In the genomic region with DNA sequence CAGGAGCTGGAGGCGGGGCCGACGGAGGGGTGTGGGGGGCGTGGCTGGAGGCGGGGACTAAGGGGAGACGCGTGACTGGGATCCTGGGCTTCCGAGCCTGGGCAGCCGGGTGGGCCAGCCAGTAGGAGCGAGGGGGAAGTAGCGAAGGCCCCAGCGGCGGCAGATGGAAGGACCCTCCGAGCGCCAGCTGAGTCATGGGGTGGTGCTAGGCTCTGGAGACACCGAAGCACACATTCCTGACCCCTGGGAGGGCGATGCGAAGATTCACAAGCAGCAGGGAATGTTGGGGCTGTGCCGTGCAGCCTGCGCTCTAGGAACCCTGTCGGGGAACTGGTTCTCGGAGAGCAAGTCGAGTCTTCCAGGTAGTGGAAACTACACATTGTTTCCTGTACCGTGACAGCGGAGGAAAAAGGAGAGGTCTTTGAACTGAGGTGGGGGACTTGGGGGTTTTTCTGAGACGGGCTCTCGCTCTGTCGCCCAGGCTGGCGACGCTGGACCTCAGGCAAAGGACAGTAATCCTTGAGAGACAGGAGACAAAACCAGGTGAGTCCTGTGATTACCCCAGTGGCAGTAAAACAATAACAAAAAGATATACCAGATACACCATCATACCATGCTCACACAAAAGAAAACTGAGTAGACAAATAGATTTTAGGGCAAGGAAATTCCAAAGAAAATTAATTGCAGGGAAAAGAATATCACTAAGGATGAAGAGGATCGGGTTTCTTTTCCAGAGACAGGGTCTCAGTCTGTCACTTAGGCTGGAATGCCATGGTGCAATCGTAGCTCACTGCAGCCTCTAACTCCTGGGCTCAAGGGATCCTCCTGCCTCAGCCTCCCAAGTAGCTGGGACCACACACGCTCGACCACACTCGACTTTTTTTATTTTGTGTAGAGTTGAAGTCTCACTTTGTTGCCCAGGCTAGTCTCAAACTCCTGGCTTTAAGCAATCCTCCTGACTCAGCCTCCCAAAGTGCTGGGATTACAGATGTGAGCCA, we compare ENCODE assay signal across 8 cellular contexts. TPM values are rescaled to one million over a fixed set of nuclear protein-coding genes. Genes with fewer than 3 reads are reported as not detected.
DNase-seq lines count a peak whose midpoint lies in the region; TF ChIP-seq lines count a peak whose summit lies in the region.

No MANE protein-coding gene starts in this region.

- H3K27ac Mint-ChIP-seq in MCF 10A (ENCODE audit: low read depth, unreplicated experiment), result peak overlapping the region; percentile 81

- BruUV-seq in MCF 10A (replicated peaks; lab: Mats Ljungman, UMichigan), result no TSS peak

- peak overlapping the region; percentile 85 for H3K4me3 ChIP-seq in MM.1S (ENCODE audit: low read length)
- H3K4me3 ChIP-seq in mononuclear cell (ENCODE audit: low read length), result peak overlapping the region; percentile 49

- H3K4me1 ChIP-seq in MM.1S (ENCODE audit: low read length) (no peaks in the 10 kb centered on the region), mononuclear cell (ENCODE audit: insufficient read depth, low read length) (peaks cover 39% of the 10 kb centered on the region)

- H3K4me3 Mint-ChIP-seq in MCF 10A (ENCODE audit: unreplicated experiment), result peak overlapping the region; percentile 85

- no peaks in the 10 kb centered on the region for H3K9me3 Mint-ChIP-seq in MCF 10A (ENCODE audit: unreplicated experiment)

- H3K27me3 Mint-ChIP-seq in MCF 10A (ENCODE audit: insufficient read depth, unreplicated experiment), result no peaks in the 10 kb centered on the region

- H3K27ac ChIP-seq in MM.1S (ENCODE audit: low read length), result no peak overlapping the region

- peak overlapping the region; percentile 98 for H2AFZ ChIP-seq in MM.1S (ENCODE audit: low read length)

- TF ChIP-seq CTCF in MM.1S (IDR thresholded peaks at IDR 0.05; ENCODE audit: low read length), result no peak
- TF ChIP-seq CTCF in MCF 10A (IDR thresholded peaks at IDR 0.05; ENCODE audit: unreplicated experiment), result no peak

- no peaks in the 10 kb centered on the region for H3K9me3 ChIP-seq in MM.1S (replicated peaks; ENCODE audit: insufficient read depth, low read length)
- H3K9me3 ChIP-seq in mononuclear cell (ENCODE audit: low read depth, low read length), result no peaks in the 10 kb centered on the region

- peaks cover 19% of the 10 kb centered on the region for H3K4me1 Mint-ChIP-seq in MCF 10A (ENCODE audit: insufficient read depth, unreplicated experiment)

- peak overlapping the region; percentile 65 for H3K9ac ChIP-seq in MM.1S (ENCODE audit: low read length)

- peaks cover 7% of the 10 kb centered on the region; the same call in 1 of the 2 replicates for H3F3A ChIP-seq in MM.1S (ENCODE audit: insufficient read depth, low read length)

- CTCF ChIA-PET in MCF 10A (lab: Yijun Ruan, JAX), result interaction anchor here (0.6 to 1.1 kb wide), 3 partner anchors 38 to 383 kb away, joined by 3 read pairs; no protein-coding TSS in a partner anchor

- peaks cover 37% of the 10 kb centered on the region for H3K79me2 ChIP-seq in MM.1S (ENCODE audit: low read length)

- DNase-seq in NCI-H526 treated with DMSO at 0.1 percent for 48 hours (lab: John Stamatoyannopoulos, UW), result peak; percentile 52
- DNase-seq in NCI-H526 (lab: John Stamatoyannopoulos, UW), result no peak
- DNase-seq in HCEC 1CT, result peak; percentile 97
- DNase-seq in MM.1S, result no peak
- DNase-seq in MCF 10A (ENCODE audit: unreplicated experiment), result no peak
- no peak for DNase-seq in NCI-H2081 (lab: John Stamatoyannopoulos, UW)
- DNase-seq in amniotic stem cell (lab: John Stamatoyannopoulos, UW), result no peak

- H4K20me1 ChIP-seq in MM.1S (ENCODE audit: insufficient read depth, low read length), result peaks cover 7% of the 10 kb centered on the region

- H3K4me2 ChIP-seq in MM.1S (ENCODE audit: low read depth, low read length), result peak overlapping the region; percentile 89

- POLR2A ChIA-PET in MCF 10A (lab: Yijun Ruan, JAX), result interaction anchor here (0.5 to 2.7 kb wide), 46 partner anchors 10 to 613 kb away, joined by 3 to 22 read pairs (median 4); partner anchors contain the start of genes CEP192, CEP76, IMPA2 and PRELID3A

- H3K27me3 ChIP-seq in MM.1S (replicated peaks; ENCODE audit: insufficient read depth, low read length) (no peaks in the 10 kb centered on the region), mononuclear cell (ENCODE audit: insufficient read depth, low read length) (no peaks in the 10 kb centered on the region)

- intact Hi-C loops in MCF 10A (cut with micrococcal nuclease), result no loop called here

- peaks cover 17% of the 10 kb centered on the region for H3K36me3 Mint-ChIP-seq in MCF 10A (ENCODE audit: insufficient read depth, unreplicated experiment)

- H3K36me3 ChIP-seq in MM.1S (replicated peaks; ENCODE audit: insufficient read depth, low read length), result no peaks in the 10 kb centered on the region

- H3K9me2 ChIP-seq in MM.1S (replicated peaks; ENCODE audit: insufficient read depth, low read length), result no peaks in the 10 kb centered on the region

RNA-seq across cellular contexts. Expression of gene AFG3L2, which starts 0.8 kb away (rescaled TPM):
- total RNA-seq in MCF 10A (2022) (56.7 and 77.2 TPM in 2 replicates), mononuclear cell (52.1 TPM)

RNA-seq across cellular contexts. Expression of gene PRELID3A, which starts 29.9 kb away (rescaled TPM):
- total RNA-seq in MCF 10A (2022) (16.5 and 17.1 TPM in 2 replicates), mononuclear cell (not detected)

Comparison
In these comparisons a context has a peak if more than half of its experiments do, and no peak if none do; other contexts are left out.
1. DNase-seq: peak in NCI-H526 treated with DMSO at 0.1 percent for 48 hours (single experiment) and HCEC 1CT (single experiment); none in NCI-H526 (0 of 2), MM.1S (single experiment), MCF 10A (single experiment), NCI-H2081 (0 of 2) and amniotic stem cell (single experiment).
2. RNA of gene PRELID3A, which starts 29.9 kb away (total RNA-seq): 16.5 to 17.1 TPM in MCF 10A; not detected in mononuclear cell (single experiment); every median in the first group is over 10 times any median in the second.